ENCODE assay signal across 9 cellular contexts in the genomic region with DNA sequence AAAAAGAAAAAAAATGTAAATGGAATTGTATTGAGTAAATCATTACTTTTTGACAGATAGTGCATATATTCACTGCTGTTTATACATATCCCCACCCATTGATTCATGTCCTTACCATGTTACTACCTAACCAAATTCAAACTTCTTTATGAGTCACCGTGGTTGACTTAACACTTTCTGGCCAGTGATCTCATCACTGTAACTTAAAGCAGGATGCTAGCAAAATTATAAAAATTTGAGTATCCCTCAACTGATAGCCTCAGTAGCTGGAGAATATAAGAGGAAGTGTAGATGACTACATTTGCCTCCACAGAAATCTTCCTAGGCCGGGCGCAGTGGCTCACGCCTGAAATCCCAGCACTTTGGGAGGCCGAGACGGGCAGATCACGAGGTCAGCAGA. TPM values are rescaled to one million over a fixed set of nuclear protein-coding genes. Genes with fewer than 3 reads are reported as not detected.
DNase-seq lines count a peak whose midpoint lies in the region; ATAC-seq and TF ChIP-seq lines count a peak whose summit lies in the region.
"Had no signal": no experiment of that assay in that cellular context is flagged by ENCODE, and none has a peak within 500 bp of the region (broad histone marks: within the 10 kb centered on the region; RNA-seq: fewer than 3 reads in every experiment).

No MANE protein-coding gene starts in this region.

- H3K9me3 ChIP-seq in SJCRH30 (replicated peaks) = no peaks in the 10 kb centered on the region

- peaks cover 66% of the 10 kb centered on the region for H3K36me3 ChIP-seq in SJCRH30

- TF ChIP-seq CTCF in GM13976 (IDR thresholded peaks at IDR 0.05; ENCODE audit: borderline replicate concordance, control extremely low read depth, extremely low read depth, insufficient read depth, missing control alignments) (no peak), foreskin keratinocyte (conservative IDR thresholded peaks at IDR 0.05) (no peak)

- DNase-seq in GM13976 (ENCODE audit: low spot score) (peak; percentile 47), foreskin keratinocyte (peak; percentile 69 to 81), hypothalamus (lab: John Stamatoyannopoulos, UW) (no peak), GDM1 (lab: John Stamatoyannopoulos, UW) (no peak), SJCRH30 (no peak)
- DNase-seq: activated effector memory CD4-positive, alpha-beta T cell treated with anti-CD3 and anti-CD28 coated beads, Interleukin-2, amount 50 U/mL, for 16 hours had no signal

- H3K27ac ChIP-seq in foreskin keratinocyte (peak overlapping the region; percentile 18), SJCRH30 (no peak overlapping the region)

- H3K4me1 ChIP-seq in foreskin keratinocyte (peaks cover 10% of the 10 kb centered on the region), SJCRH30 (no peaks in the 10 kb centered on the region)

- no peak overlapping the region for H3K4me3 ChIP-seq in SJCRH30

- in situ Hi-C loops in GM13976 (cut with MboI; ENCODE audit: low sequenced_read_pairs, unreplicated experiment) = no loop called here

- H3K27me3 ChIP-seq in foreskin keratinocyte = no peaks in the 10 kb centered on the region
- no peaks in the 10 kb centered on the region for H3K27me3 ChIP-seq in SJCRH30

- ATAC-seq in HG02759 (IDR thresholded peaks at IDR 0.05; ENCODE audit: unreplicated experiment) = peak; percentile 84
- ATAC-seq in SK-N-SH treated with all-trans-retinoic acid at 6 μM for 48 hours = peak; percentile 83
- ATAC-seq in foreskin keratinocyte = peak; percentile 97
- ATAC-seq in GM19397 (IDR thresholded peaks at IDR 0.05; ENCODE audit: unreplicated experiment) = no peak

TF ChIP-seq in SK-N-SH treated with all-trans-retinoic acid at 6 μM for 48 hours, 23 proteins besides CTCF, POLR2A, EP300 and RAD21:
- TF ChIP-seq ARNTL (CRISPR knock-in tag; IDR thresholded peaks at IDR 0.05; ENCODE audit: borderline replicate concordance, low read depth) (no peak), RARB (CRISPR knock-in tag; IDR thresholded peaks at IDR 0.05) (no peak), ZFP3 (CRISPR knock-in tag; IDR thresholded peaks at IDR 0.05) (no peak), ZNF8 (CRISPR knock-in tag; IDR thresholded peaks at IDR 0.05) (no peak), ISL1 (CRISPR knock-in tag; IDR thresholded peaks at IDR 0.05) (no peak), ZC3H10 (CRISPR knock-in tag; IDR thresholded peaks at IDR 0.05) (no peak), SNAI2 (CRISPR knock-in tag; IDR thresholded peaks at IDR 0.05) (no peak)
- TF ChIP-seq, protein P1, sequence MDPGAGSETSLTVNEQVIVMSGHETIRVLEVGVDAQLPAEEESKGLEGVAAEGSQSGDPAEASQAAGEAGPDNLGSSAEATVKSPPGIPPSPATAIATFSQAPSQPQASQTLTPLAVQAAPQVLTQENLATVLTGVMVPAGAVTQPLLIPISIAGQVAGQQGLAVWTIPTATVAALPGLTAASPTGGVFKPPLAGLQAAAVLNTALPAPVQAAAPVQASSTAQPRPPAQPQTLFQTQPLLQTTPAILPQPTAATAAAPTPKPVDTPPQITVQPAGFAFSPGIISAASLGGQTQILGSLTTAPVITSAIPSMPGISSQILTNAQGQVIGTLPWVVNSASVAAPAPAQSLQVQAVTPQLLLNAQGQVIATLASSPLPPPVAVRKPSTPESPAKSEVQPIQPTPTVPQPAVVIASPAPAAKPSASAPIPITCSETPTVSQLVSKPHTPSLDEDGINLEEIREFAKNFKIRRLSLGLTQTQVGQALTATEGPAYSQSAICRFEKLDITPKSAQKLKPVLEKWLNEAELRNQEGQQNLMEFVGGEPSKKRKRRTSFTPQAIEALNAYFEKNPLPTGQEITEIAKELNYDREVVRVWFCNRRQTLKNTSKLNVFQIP (CRISPR knock-in tag; IDR thresholded peaks at IDR 0.05; ENCODE audit: borderline replicate concordance, low read depth) = no peak

RNA-seq across cellular contexts. Expression of a gene that starts 13.4 kb away (rescaled TPM):
- total RNA-seq in foreskin keratinocyte = 64.0 and 65.7 TPM in 2 replicates
- polyA plus RNA-seq in foreskin keratinocyte = 33.5 and 37.9 TPM in 2 replicates
- total RNA-seq in SJCRH30 (2014; rRNA removed; shearing (Covaris generic)) = 166 and 188 TPM in 2 replicates

RNA-seq across cellular contexts. Expression of a gene that starts 13.9 kb away (rescaled TPM):
- 11.7 and 13.1 TPM in 2 replicates for total RNA-seq in foreskin keratinocyte
- 1.6 and 2.1 TPM in 2 replicates for polyA plus RNA-seq in foreskin keratinocyte
- 30.2 and 34.9 TPM in 2 replicates for total RNA-seq in SJCRH30 (2014; rRNA removed; shearing (Covaris generic))

RNA-seq across cellular contexts. Expression of a gene that starts 25.6 kb away (rescaled TPM):
- 4.0 and 4.1 TPM in 2 replicates for total RNA-seq in foreskin keratinocyte
- 3.9 and 4.5 TPM in 2 replicates for polyA plus RNA-seq in foreskin keratinocyte
- 0.71 and 0.75 TPM in 2 replicates for total RNA-seq in SJCRH30 (2014; rRNA removed; shearing (Covaris generic))

Comparison
In these comparisons a context has a peak if more than half of its experiments do, and no peak if none do; other contexts are left out.
1. DNase-seq: peak in GM13976 (single experiment) and foreskin keratinocyte (2 of 2); none in hypothalamus (0 of 51), GDM1 (single experiment) and SJCRH30 (0 of 2).